ENCODE assay signal across 8 cellular contexts in the genomic region with DNA sequence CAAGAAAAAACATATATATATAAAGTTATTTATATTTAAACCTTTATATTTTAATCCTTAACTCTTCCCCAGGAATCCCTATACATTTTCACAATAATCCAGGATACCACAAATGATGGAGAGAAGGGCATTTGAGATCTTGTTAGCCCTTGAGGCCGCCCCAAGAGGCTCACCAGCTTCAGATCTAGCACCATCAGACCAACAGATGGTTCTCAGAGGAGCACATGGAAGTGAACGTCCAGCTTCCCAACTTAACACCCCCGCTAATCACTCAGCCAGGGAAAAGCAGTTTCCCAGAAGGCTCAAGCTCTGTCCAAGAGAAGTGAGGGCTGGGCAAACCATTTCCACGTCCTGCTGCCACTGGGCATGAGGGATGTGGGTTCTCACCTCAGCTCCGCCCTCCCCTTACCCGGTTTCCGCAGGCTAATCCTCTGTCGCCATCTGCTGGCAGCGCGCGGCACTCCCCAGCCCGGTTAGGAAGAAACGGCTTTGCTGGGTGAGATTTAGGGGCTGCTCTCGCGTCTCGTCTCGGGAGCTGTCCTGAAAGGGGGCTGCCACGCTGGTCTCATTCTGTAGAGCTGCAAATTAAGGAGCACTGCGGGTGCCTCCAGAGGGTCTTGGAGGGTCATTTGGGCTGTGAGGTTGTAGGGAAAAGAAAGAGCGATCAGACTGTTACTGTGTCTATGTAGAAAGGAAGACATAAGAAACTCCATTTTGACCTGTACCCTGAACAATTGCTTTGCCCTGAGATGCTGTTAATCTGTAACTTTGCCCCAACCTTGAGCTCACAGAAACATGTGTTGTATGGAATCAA. TPM values are rescaled to one million over a fixed set of nuclear protein-coding genes. Genes with fewer than 3 reads are reported as not detected.
DNase-seq lines count a peak whose midpoint lies in the region; ATAC-seq, FAIRE-seq and TF ChIP-seq lines count a peak whose summit lies in the region.

No MANE protein-coding gene starts in this region.

- POLR2A ChIA-PET in H1 (lab: Charles Lee; ENCODE audit: partially characterized antibody): interaction anchor here (0.9 to 1.0 kb wide), 2 partner anchors 33 to 172 kb away, joined by 3 to 4 read pairs; no protein-coding TSS in a partner anchor

- H3K27ac ChIP-seq in BLaER1 treated with 17β-estradiol and CSF1 and Interleukin-3, amounts not matched to agents 10 nM and 100 nM: peak overlapping the region in 7 of 11 experiments; percentile 11 to 51 (median 34); a peak in 4 of 22 replicates
- no peak overlapping the region; the same call in 1 of the 2 replicates for H3K27ac ChIP-seq in H1 (ENCODE audit: low read depth, low read length)

- H3K18ac ChIP-seq in H1 (ENCODE audit: extremely low read depth, low read length): no peak overlapping the region; the same call in 1 of the 2 replicates

- no peak overlapping the region for H2AFZ ChIP-seq in H1 (ENCODE audit: low read length)

- peaks cover 28 to 62% (median 43%) of the 10 kb centered on the region in 11 experiments for H3K36me3 ChIP-seq in BLaER1 treated with 17β-estradiol and CSF1 and Interleukin-3, amounts not matched to agents 10 nM and 100 nM
- H3K36me3 ChIP-seq in H1 (ENCODE audit: control insufficient read depth in 2 of 4, insufficient read depth in 4 of 4, low read length in 3 of 4): peaks cover 3 to 40% (median 7%) of the 10 kb centered on the region in 4 experiments; a peak in 5 of 8 replicates
- peaks cover 3% of the 10 kb centered on the region for H3K36me3 ChIP-seq in mucosa of descending colon (ENCODE audit: low read depth)

- H4K91ac ChIP-seq in H1 (replicated peaks; ENCODE audit: insufficient read length, low read length): no peak overlapping the region

- peak; percentile 97 to 98 for TF ChIP-seq RAD21 in H1 (IDR thresholded peaks at IDR 0.05 in 1 of 2, conservative IDR thresholded peaks at IDR 0.05 in 1 of 2; ENCODE audit: low read depth in 2 of 2, low read length in 2 of 2)

- no peaks in the 10 kb centered on the region for H3K79me1 ChIP-seq in H1 (ENCODE audit: low read depth, low read length)

- WGBS in H1 (ENCODE audit: extremely low coverage in 1 of 2, insufficient coverage in 1 of 2, insufficient read length in 1 of 2, insufficient replicate concordance in 2 of 2, low coverage in 1 of 2, low lambda C conversion rate in 2 of 2, missing lambda C conversion rate in 1 of 2), 2 experiments: 23% methylated on average over 19 of the region's 20 CpGs; no CpG with 5 or more reads in 1 of the 2 experiments

- ATAC-seq in GM19397 (IDR thresholded peaks at IDR 0.05; ENCODE audit: unreplicated experiment) (peak; percentile 93), HG03520 (IDR thresholded peaks at IDR 0.05; ENCODE audit: unreplicated experiment) (peak; percentile 97), mucosa of descending colon (peak; percentile 99)

- no peaks in the 10 kb centered on the region for H3K23me2 ChIP-seq in H1 (ENCODE audit: low read depth, low read length)

- no peak overlapping the region for H3K14ac ChIP-seq in H1 (ENCODE audit: insufficient read length)

- TF ChIP-seq EP300 in H1 (IDR thresholded peaks at IDR 0.05; ENCODE audit: borderline replicate concordance in 1 of 2, low read depth in 2 of 2, low read length in 2 of 2): no peak

- intact Hi-C loops in mucosa of descending colon (cut with DNase I, micrococcal nuclease): no loop called here

- peaks cover 25 to 30% (median 28%) of the 10 kb centered on the region in 11 experiments for H3K9me3 ChIP-seq in BLaER1 treated with 17β-estradiol and CSF1 and Interleukin-3, amounts not matched to agents 10 nM and 100 nM (replicated peaks in 1 of 11)
- H3K9me3 ChIP-seq in H1 (ENCODE audit: insufficient read depth in 2 of 2, low read depth in 1 of 2, low read length in 1 of 2) (peaks cover 23 to 26% of the 10 kb centered on the region in 2 experiments), mucosa of descending colon (peaks cover 15% of the 10 kb centered on the region)

- DNase-seq in NOMO-1 (lab: John Stamatoyannopoulos, UW; ENCODE audit: unreplicated experiment in 2 of 2) (peak; percentile 54), H1 (ENCODE audit: low read depth in 1 of 2, low spot score in 2 of 2) (peak; percentile 59 to 99), mucosa of descending colon (peak; percentile 85 to 92 (median 90))
- peak; percentile 75 to 77 for DNase-seq in activated CD8-positive, alpha-beta memory T cell treated with anti-CD3 and anti-CD28 coated beads for 4 hours (ENCODE audit: low read depth in 2 of 2)
- DNase-seq in stimulated activated CD8-positive, alpha-beta memory T cell treated with anti-CD3 and anti-CD28 coated beads, Interleukin-4, amount 100 ng/mL, for 1 hour (ENCODE audit: low read depth in 2 of 2, low spot score in 1 of 2): peak; percentile 60 to 79

- H2BK12ac ChIP-seq in H1 (ENCODE audit: low read depth, low read length): no peak overlapping the region

- H3K27me3 ChIP-seq in BLaER1 treated with 17β-estradiol and CSF1 and Interleukin-3, amounts not matched to agents 10 nM and 100 nM: no peaks in the 10 kb centered on the region
- H3K27me3 ChIP-seq in H1 (replicated peaks in 1 of 4; ENCODE audit: control insufficient read depth in 3 of 4, extremely low read depth in 1 of 4, insufficient read depth in 3 of 4, low read length in 3 of 4): no peaks in the 10 kb centered on the region

- H3K4ac ChIP-seq in H1 (replicated peaks; ENCODE audit: insufficient read length, low read depth, low read length): no peak overlapping the region

- TF ChIP-seq POLR2A in H1 (IDR thresholded peaks at IDR 0.05; ENCODE audit: control extremely low read depth in 1 of 2, low read depth in 2 of 2, low read length in 2 of 2): no peak

- H4K20me1 ChIP-seq in BLaER1 treated with 17β-estradiol and CSF1 and Interleukin-3, amounts not matched to agents 10 nM and 100 nM: no peaks in the 10 kb centered on the region
- no peaks in the 10 kb centered on the region for H4K20me1 ChIP-seq in H1 (replicated peaks in 1 of 2; ENCODE audit: control insufficient read depth in 1 of 2, insufficient read depth in 2 of 2, low read length in 2 of 2)

- peak overlapping the region; percentile 90; the same call in 1 of the 2 replicates for H2BK20ac ChIP-seq in H1 (ENCODE audit: low read length)

- CTCF ChIA-PET in H1 (lab: Charles Lee; ENCODE audit: partially characterized antibody): interaction anchor here (0.5 to 2.6 kb wide), 54 partner anchors 8 to 568 kb away, joined by 3 to 20 read pairs (median 4); partner anchors contain the start of gene DTX4

- H3K4me1 ChIP-seq in BLaER1 treated with 17β-estradiol and CSF1 and Interleukin-3, amounts not matched to agents 10 nM and 100 nM: peaks cover 0 to 11% (median 6%) of the 10 kb centered on the region in 10 experiments; a peak in 10 of 20 replicates
- no peaks in the 10 kb centered on the region for H3K4me1 ChIP-seq in H1 (replicated peaks in 1 of 4; ENCODE audit: control insufficient read depth in 3 of 4, insufficient read depth in 4 of 4, low read length in 3 of 4)
- H3K4me1 ChIP-seq in mucosa of descending colon (ENCODE audit: low read depth): peaks cover 5% of the 10 kb centered on the region

- no peak overlapping the region for H3K23ac ChIP-seq in H1 (ENCODE audit: insufficient read length)

- no peak overlapping the region for H4K8ac ChIP-seq in H1 (ENCODE audit: extremely low read depth, insufficient read depth, low read length)

- H3K4me2 ChIP-seq in BLaER1 treated with 17β-estradiol and CSF1 and Interleukin-3, amounts not matched to agents 10 nM and 100 nM: peak overlapping the region; percentile 39 to 68 (median 50); a peak in 19 of 22 replicates
- peak overlapping the region in 1 of 2 experiments; percentile 40; a peak in 1 of 4 replicates for H3K4me2 ChIP-seq in H1 (ENCODE audit: insufficient read depth in 1 of 2, low read depth in 2 of 2, low read length in 2 of 2)

- H3K4me3 ChIP-seq in BLaER1 treated with 17β-estradiol and CSF1 and Interleukin-3, amounts not matched to agents 10 nM and 100 nM: no peak overlapping the region
- no peak overlapping the region for H3K4me3 ChIP-seq in H1 (ENCODE audit: extremely low read depth in 1 of 4, insufficient read depth in 2 of 4, low read depth in 3 of 4, low read length in 4 of 4)
- no peak overlapping the region for H3K4me3 ChIP-seq in mucosa of descending colon

- no peak overlapping the region for H4K5ac ChIP-seq in H1 (ENCODE audit: insufficient read length, low read depth, low read length)

- no peak overlapping the region for H2AK5ac ChIP-seq in H1 (ENCODE audit: low read depth, low read length)

- H2BK15ac ChIP-seq in H1 (ENCODE audit: low read length): no peak overlapping the region

- TF ChIP-seq CTCF in H1 (IDR thresholded peaks at IDR 0.05; ENCODE audit: control extremely low read depth in 1 of 3, insufficient read depth in 1 of 3, low read depth in 1 of 3, low read length in 3 of 3) (peak; percentile 96 to 98 (median 97)), mucosa of descending colon (IDR thresholded peaks at IDR 0.05) (peak; percentile 97)

- no peak for FAIRE-seq in H1 (lab: Jason Lieb, UNC)

- H2BK5ac ChIP-seq in H1 (ENCODE audit: low read depth, low read length): no peak overlapping the region

- H3K79me2 ChIP-seq in H1 (ENCODE audit: control insufficient read depth in 1 of 2, insufficient read depth in 2 of 2, low read length in 2 of 2): no peaks in the 10 kb centered on the region

- no peak overlapping the region for H2BK120ac ChIP-seq in H1 (replicated peaks; ENCODE audit: low read depth, low read length)

- H3K56ac ChIP-seq in H1 (replicated peaks; ENCODE audit: insufficient read length, low read depth, low read length): no peak overlapping the region

- peak overlapping the region; percentile 35 to 70 (median 57); a peak in 18 of 22 replicates for H3K9ac ChIP-seq in BLaER1 treated with 17β-estradiol and CSF1 and Interleukin-3, amounts not matched to agents 10 nM and 100 nM
- no peak overlapping the region for H3K9ac ChIP-seq in H1 (replicated peaks in 1 of 4; ENCODE audit: extremely low read depth in 1 of 4, low read depth in 3 of 4, low read length in 3 of 4)

RNA-seq across cellular contexts. Expression of gene FAM111A, which starts 6.8 kb away (rescaled TPM):
- total RNA-seq in H1 (2021; fragmentation: NEBNext Ultra II Directional; extraction: Animal tissue kit (Norgen Biotek cat#: 25700)): 29.9 and 31.1 TPM in 2 replicates
- polyA plus RNA-seq in H1 (2011; rRNA removed): 7.4 and 10.2 TPM in 2 replicates
- polyA plus RNA-seq in H1 (2011; cell fraction: cytosol; rRNA removed): 15.8 TPM
- 10.5 TPM for polyA plus RNA-seq in H1 (2011; cell fraction: nucleus; rRNA removed)
- polyA plus RNA-seq in H1 (2012, experiment 1 of 2): 13.8 to 25.1 TPM (median 16.9 TPM) in 4 replicates
- 1.7 TPM for polyA plus RNA-seq in H1 (2012, experiment 2 of 2)
- 29.3 TPM for polyA plus RNA-seq in H1 (2013, experiment 1 of 2)
- polyA plus RNA-seq in H1 (2013, experiment 2 of 2): 30.3 TPM
- 12.3 and 17.5 TPM in 2 replicates for polyA minus RNA-seq in H1 (2011; rRNA and poly(A)+ RNA removed)
- 7.4 TPM for polyA minus RNA-seq in H1 (2011; cell fraction: cytosol; rRNA and poly(A)+ RNA removed)
- 21.1 TPM for polyA minus RNA-seq in H1 (2011; cell fraction: nucleus; rRNA and poly(A)+ RNA removed)
- total RNA-seq in mucosa of descending colon: 10 to 100 TPM; 33.6 to 36.0 (median 35.6) TPM

RNA-seq across cellular contexts. Expression of gene FAM111B, which starts 28.8 kb away (rescaled TPM):
- total RNA-seq in H1 (2021; fragmentation: NEBNext Ultra II Directional; extraction: Animal tissue kit (Norgen Biotek cat#: 25700)): 38.1 and 40.0 TPM in 2 replicates
- 2.4 and 4.8 TPM in 2 replicates for polyA plus RNA-seq in H1 (2011; rRNA removed)
- 7.5 TPM for polyA plus RNA-seq in H1 (2011; cell fraction: cytosol; rRNA removed)
- polyA plus RNA-seq in H1 (2011; cell fraction: nucleus; rRNA removed): 5.0 TPM
- polyA plus RNA-seq in H1 (2012, experiment 1 of 2): 11.0 to 24.2 TPM (median 15.3 TPM) in 4 replicates
- polyA plus RNA-seq in H1 (2012, experiment 2 of 2): 0.72 TPM
- polyA plus RNA-seq in H1 (2013, experiment 1 of 2): 23.2 TPM
- 21.3 TPM for polyA plus RNA-seq in H1 (2013, experiment 2 of 2)
- 23.6 and 43.3 TPM in 2 replicates for polyA minus RNA-seq in H1 (2011; rRNA and poly(A)+ RNA removed)
- polyA minus RNA-seq in H1 (2011; cell fraction: cytosol; rRNA and poly(A)+ RNA removed): 9.8 TPM
- 69.0 TPM for polyA minus RNA-seq in H1 (2011; cell fraction: nucleus; rRNA and poly(A)+ RNA removed)
- total RNA-seq in mucosa of descending colon: 1 to 10 TPM; 1.8 to 7.8 (median 2.5) TPM

RNA-seq across cellular contexts. Expression of gene DTX4, which starts 36.1 kb away (rescaled TPM):
- 18.8 and 20.0 TPM in 2 replicates for total RNA-seq in H1 (2021; fragmentation: NEBNext Ultra II Directional; extraction: Animal tissue kit (Norgen Biotek cat#: 25700))
- 5.1 and 13.0 TPM in 2 replicates for polyA plus RNA-seq in H1 (2011; rRNA removed)
- 5.0 TPM for polyA plus RNA-seq in H1 (2011; cell fraction: cytosol; rRNA removed)
- 16.5 TPM for polyA plus RNA-seq in H1 (2011; cell fraction: nucleus; rRNA removed)
- polyA plus RNA-seq in H1 (2012, experiment 1 of 2): 13.9 to 17.3 TPM (median 16.1 TPM) in 4 replicates
- 19.0 TPM for polyA plus RNA-seq in H1 (2012, experiment 2 of 2)
- polyA plus RNA-seq in H1 (2013, experiment 1 of 2): 9.8 TPM
- polyA plus RNA-seq in H1 (2013, experiment 2 of 2): 9.2 TPM
- polyA minus RNA-seq in H1 (2011; rRNA and poly(A)+ RNA removed): 11.0 and 13.6 TPM in 2 replicates
- 16.3 TPM for polyA minus RNA-seq in H1 (2011; cell fraction: cytosol; rRNA and poly(A)+ RNA removed)
- polyA minus RNA-seq in H1 (2011; cell fraction: nucleus; rRNA and poly(A)+ RNA removed): 19.6 TPM
- total RNA-seq in mucosa of descending colon: 10 to 100 TPM; 37.4 to 95.7 (median 53.8) TPM

RNA-seq across cellular contexts. Expression of gene GLYATL1B, which starts 49.7 kb away (rescaled TPM):
- total RNA-seq in H1 (2021; fragmentation: NEBNext Ultra II Directional; extraction: Animal tissue kit (Norgen Biotek cat#: 25700)): not detected in 2 replicates
- polyA plus RNA-seq in H1 (2011; rRNA removed): 0.08 TPM in 1 of 2 replicates, not detected in the other
- not detected for polyA plus RNA-seq in H1 (2011; cell fraction: cytosol; rRNA removed)
- not detected for polyA plus RNA-seq in H1 (2011; cell fraction: nucleus; rRNA removed)
- polyA plus RNA-seq in H1 (2012, experiment 1 of 2): 0.21 to 0.41 TPM in 2 of 4 replicates, not detected in the others
- polyA plus RNA-seq in H1 (2012, experiment 2 of 2): not detected
- not detected for polyA plus RNA-seq in H1 (2013, experiment 1 of 2)
- not detected for polyA plus RNA-seq in H1 (2013, experiment 2 of 2)
- not detected in 2 replicates for polyA minus RNA-seq in H1 (2011; rRNA and poly(A)+ RNA removed)
- polyA minus RNA-seq in H1 (2011; cell fraction: cytosol; rRNA and poly(A)+ RNA removed): not detected
- polyA minus RNA-seq in H1 (2011; cell fraction: nucleus; rRNA and poly(A)+ RNA removed): not detected
- total RNA-seq in mucosa of descending colon: not detected

Comparison
In these comparisons a context has a peak if more than half of its experiments do, and no peak if none do; other contexts are left out.
1. H3K9ac ChIP-seq: peak in BLaER1 treated with 17β-estradiol and CSF1 and Interleukin-3, amounts not matched to agents 10 nM and 100 nM (11 of 11); none in H1 (0 of 4).
2. Peak in every context shown above with its lines, with median percentiles within 50 percentile points of each other: ATAC-seq and DNase-seq.